In the genomic region with DNA sequence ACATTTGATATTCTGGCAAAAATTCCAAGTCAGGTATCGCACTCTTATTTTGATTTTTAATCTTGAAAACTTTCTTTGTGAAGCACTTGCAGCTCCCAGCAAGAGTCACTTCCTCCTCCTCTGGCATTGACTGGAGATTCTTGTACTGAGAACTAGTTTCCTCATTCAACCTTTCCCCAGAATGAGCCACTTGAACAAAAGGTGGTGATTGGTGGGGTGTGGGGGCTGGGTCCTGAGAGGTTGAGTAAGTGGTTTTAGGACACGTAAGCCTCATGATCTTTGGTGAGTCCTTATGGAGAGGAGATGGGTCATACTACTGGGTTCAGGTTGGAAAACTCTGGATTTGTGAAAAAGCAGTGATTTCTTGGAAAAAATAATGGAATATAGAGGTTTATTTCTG, we compare ENCODE assay signal across 20 cellular contexts. TPM values are rescaled to one million over a fixed set of nuclear protein-coding genes. Genes with fewer than 3 reads are reported as not detected.
DNase-seq lines count a peak whose midpoint lies in the region; ATAC-seq and TF ChIP-seq lines count a peak whose summit lies in the region.
"Had no signal": no experiment of that assay in that cellular context is flagged by ENCODE, and none has a peak within 500 bp of the region (broad histone marks: within the 10 kb centered on the region; RNA-seq: fewer than 3 reads in every experiment).

No MANE protein-coding gene starts in this region.

- TF ChIP-seq CTCF in MCF 10A (IDR thresholded peaks at IDR 0.05; ENCODE audit: unreplicated experiment): no peak
- no peak for TF ChIP-seq CTCF in breast epithelium (IDR thresholded peaks at IDR 0.05)
- no peak for TF ChIP-seq CTCF in epithelial cell of esophagus (IDR thresholded peaks at IDR 0.05; ENCODE audit: insufficient read depth, low read depth, low read length, missing control alignments)
- no peak for TF ChIP-seq CTCF in lung (IDR thresholded peaks at IDR 0.05; ENCODE audit: control extremely low read depth, extremely low read depth)

- H3K4me1 Mint-ChIP-seq in MCF 10A (ENCODE audit: insufficient read depth, unreplicated experiment): no peaks in the 10 kb centered on the region
- H3K4me1 Mint-ChIP-seq in effector memory CD8-positive, alpha-beta T cell (ENCODE audit: low read depth in 2 of 2): no peaks in the 10 kb centered on the region
- H3K4me1 Mint-ChIP-seq: CD14-positive monocyte had no signal

- H3K4me3 Mint-ChIP-seq in MCF 10A (ENCODE audit: unreplicated experiment): no peak overlapping the region
- no peak overlapping the region for H3K4me3 Mint-ChIP-seq in effector memory CD8-positive, alpha-beta T cell
- H3K4me3 Mint-ChIP-seq: CD14-positive monocyte; CD8-positive, alpha-beta T cell; IgD-negative memory B cell had no signal

- no peak for TF ChIP-seq POLR2A in breast epithelium (IDR thresholded peaks at IDR 0.05)

- intact Hi-C loops in MCF 10A (cut with micrococcal nuclease) (no loop called here), breast epithelium (cut with DNase I; ENCODE audit: low total_unique reads) (no loop called here)

- BruUV-seq in MCF 10A (replicated peaks; lab: Mats Ljungman, UMichigan): no TSS peak

- H3K9me3 Mint-ChIP-seq in MCF 10A (ENCODE audit: unreplicated experiment): no peaks in the 10 kb centered on the region
- peaks cover 0 to 2% of the 10 kb centered on the region in 2 donors for H3K9me3 Mint-ChIP-seq in effector memory CD8-positive, alpha-beta T cell

- H3K27me3 ChIP-seq in breast epithelium: peaks cover 0 to 18% of the 10 kb centered on the region in 2 donors
- H3K27me3 ChIP-seq in lung (ENCODE audit: control insufficient read depth, insufficient read depth): peaks cover 3% of the 10 kb centered on the region

- POLR2A ChIA-PET in MCF 10A (lab: Yijun Ruan, JAX): no interaction called here

- H3K36me3 Mint-ChIP-seq in MCF 10A (ENCODE audit: insufficient read depth, unreplicated experiment): no peaks in the 10 kb centered on the region
- H3K36me3 Mint-ChIP-seq in effector memory CD8-positive, alpha-beta T cell (ENCODE audit: insufficient read depth): peaks cover 3% of the 10 kb centered on the region
- H3K36me3 Mint-ChIP-seq: CD14-positive monocyte; CD8-positive, alpha-beta T cell; IgD-negative memory B cell had no signal

- H3K36me3 ChIP-seq in breast epithelium (no peaks in the 10 kb centered on the region), lung (ENCODE audit: control insufficient read depth in 2 of 2, insufficient read depth in 2 of 2, low read length in 2 of 2) (no peaks in the 10 kb centered on the region)

- H3K4me3 ChIP-seq in breast epithelium (no peak overlapping the region), epithelial cell of esophagus (ENCODE audit: low read length) (no peak overlapping the region), lung (no peak overlapping the region)

- no peak overlapping the region for H3K27ac ChIP-seq in breast epithelium
- H3K27ac ChIP-seq in lung (ENCODE audit: low read depth in 1 of 2, low read length in 1 of 2): no peak overlapping the region
- H3K27ac ChIP-seq: 22Rv1 had no signal

- H3K4me1 ChIP-seq in breast epithelium: no peaks in the 10 kb centered on the region
- H3K4me1 ChIP-seq in lung (ENCODE audit: control insufficient read depth in 2 of 2, insufficient read depth in 2 of 2, low read length in 2 of 2): peaks cover 0 to 2% of the 10 kb centered on the region in 2 donors

- DNase-seq in MCF 10A (ENCODE audit: unreplicated experiment): peak; percentile 10
- no peak for DNase-seq in breast epithelium (ENCODE audit: low spot score in 2 of 2)
- peak; percentile 68 for DNase-seq in epithelial cell of esophagus (ENCODE audit: low read depth)
- peak; percentile 56 for DNase-seq in lung (ENCODE audit: low spot score)
- no peak for DNase-seq in effector memory CD8-positive, alpha-beta T cell
- no peak for DNase-seq in NCI-H748 treated with DMSO at 0.1 percent for 48 hours (lab: John Stamatoyannopoulos, UW)
- DNase-seq in glomerular visceral epithelial cell (ENCODE audit: extremely low spot score): no peak
- no peak for DNase-seq in T-helper 9 cell
- DNase-seq: CD8-positive, alpha-beta T cell; COR-L47; DMS153; DMS79 treated with DMSO at 0.1 percent for 48 hours; GDM1 had no signal

- WGBS in lung, 2 donors: 61% methylated on average over 2 of the region's 2 CpGs

- no peak for ATAC-seq in lung (ENCODE audit: insufficient read depth, low FRiP score)
- ATAC-seq in effector memory CD8-positive, alpha-beta T cell (replicated peaks): no peak
- ATAC-seq: CD8-positive, alpha-beta T cell; HCT116 had no signal

- H3K27me3 Mint-ChIP-seq in MCF 10A (ENCODE audit: insufficient read depth, unreplicated experiment): peaks cover 89% of the 10 kb centered on the region
- peaks cover 83 to 96% of the 10 kb centered on the region in 2 donors for H3K27me3 Mint-ChIP-seq in effector memory CD8-positive, alpha-beta T cell

- H3K9me3 ChIP-seq in breast epithelium (peaks cover 0 to 10% of the 10 kb centered on the region in 2 donors), lung (ENCODE audit: control insufficient read depth in 2 of 2, insufficient read depth in 1 of 2, low read length in 1 of 2) (peaks cover 0 to 6% of the 10 kb centered on the region in 2 donors)

- CTCF ChIA-PET in MCF 10A (lab: Yijun Ruan, JAX): interaction anchor here (1.1 kb wide), 1 partner anchor 11 kb away, joined by 3 read pairs; no protein-coding TSS in a partner anchor

- no peak overlapping the region for H3K27ac Mint-ChIP-seq in MCF 10A (ENCODE audit: low read depth, unreplicated experiment)
- no peak overlapping the region for H3K27ac Mint-ChIP-seq in effector memory CD8-positive, alpha-beta T cell
- H3K27ac Mint-ChIP-seq: CD14-positive monocyte; CD8-positive, alpha-beta T cell; IgD-negative memory B cell had no signal

RNA-seq across cellular contexts. Expression of gene ONECUT1, which starts 32.3 kb away (rescaled TPM):
- total RNA-seq in MCF 10A (2022) (not detected in 2 replicates), breast epithelium (not detected), lung (under 1 TPM in 1 of 2 donors, not detected in 1; 0.18 TPM)
- not detected for polyA plus RNA-seq in lung
- total RNA-seq: A673; CD8-positive, alpha-beta T cell; HT-29 had no signal
- polyA plus RNA-seq: BJ, CD14-positive monocyte, IgD-negative memory B cell had no signal

Comparison
In these comparisons a context has a peak if more than half of its experiments do, and no peak if none do; other contexts are left out.
1. DNase-seq: peak in MCF 10A (single experiment), epithelial cell of esophagus (single experiment) and lung (single experiment); none in breast epithelium (0 of 2), effector memory CD8-positive, alpha-beta T cell (0 of 3), NCI-H748 treated with DMSO at 0.1 percent for 48 hours (single experiment), glomerular visceral epithelial cell (single experiment) and T-helper 9 cell (single experiment).